16 cellular contexts compared by ENCODE assay signal in genomic region chr4:151629097-151629783, GRCh38.
DNase-seq lines count a peak whose midpoint lies in the region; ATAC-seq, FAIRE-seq and TF ChIP-seq lines count a peak whose summit lies in the region.
"Had no signal": no experiment of that assay in that cellular context is flagged by ENCODE, and none has a peak within 500 bp of the region (broad histone marks: within the 10 kb centered on the region; RNA-seq: fewer than 3 reads in every experiment).

No MANE protein-coding gene starts in this region.

- DNase-seq in EH (ENCODE audit: low read depth) (peak; percentile 15), LNCaP clone FGC (ENCODE audit: low read depth) (peak; percentile 17), bronchial epithelial cell (ENCODE audit: low read depth) (peak; percentile 60), left colon (no peak), gastrocnemius medialis (no peak), DMS 273 treated with DMSO at 0.1 percent for 48 hours (lab: John Stamatoyannopoulos, UW) (no peak)
- DNase-seq in activated T-cell treated with anti-CD3 and anti-CD28 coated beads, Interleukin-2, amount 50 U/mL, for 1 hour: no peak
- DNase-seq in activated CD4-positive, alpha-beta T cell treated with anti-CD3 and anti-CD28 coated beads, Interleukin-2, amount 50 U/mL, for 4 hours: no peak
- DNase-seq: 8988T; C1 segment of cervical spinal cord; CD4-positive, CD25-positive, alpha-beta regulatory T cell; CD8-positive, alpha-beta memory T cell; COR-L47; GF-D8; GOT3; H7 had no signal

- H3K4me1 ChIP-seq in gastrocnemius medialis: peaks cover 12 to 23% of the 10 kb centered on the region in 2 donors

- FAIRE-seq in bronchial epithelial cell (lab: Jason Lieb, UNC): peak; percentile 94

- H3K4me3 ChIP-seq in LNCaP clone FGC (ENCODE audit: low read depth, low read length) (no peak overlapping the region), bronchial epithelial cell (ENCODE audit: low read depth, low read length) (no peak overlapping the region), gastrocnemius medialis (no peak overlapping the region)

- ATAC-seq in left colon (peak; percentile 66), gastrocnemius medialis (no peak)

- in situ Hi-C loops in gastrocnemius medialis (cut with MboI; ENCODE audit: low sequenced_read_pairs in 4 of 4): no loop called here

- TF ChIP-seq CTCF in LNCaP clone FGC (IDR thresholded peaks at IDR 0.05; ENCODE audit: control insufficient read depth, extremely low read depth, insufficient read depth) (no peak), bronchial epithelial cell (IDR thresholded peaks at IDR 0.05; ENCODE audit: insufficient read depth, low read length, severe bottlenecking) (no peak), gastrocnemius medialis (IDR thresholded peaks at IDR 0.05 in 4 of 5, conservative IDR thresholded peaks at IDR 0.05 in 1 of 5) (no peak)

- H3K27me3 ChIP-seq in bronchial epithelial cell (ENCODE audit: control insufficient read depth, insufficient read depth, low read length) (no peaks in the 10 kb centered on the region), gastrocnemius medialis (no peaks in the 10 kb centered on the region)

- TF ChIP-seq POLR2A in gastrocnemius medialis (IDR thresholded peaks at IDR 0.05): no peak

- intact Hi-C loops in left colon (cut with DNase I, micrococcal nuclease) (no loop called here), gastrocnemius medialis (cut with DNase I; ENCODE audit: low total_unique reads) (no loop called here)

- H3K36me3 ChIP-seq in bronchial epithelial cell (ENCODE audit: control insufficient read depth, insufficient read depth, low read length) (peaks cover 4% of the 10 kb centered on the region), gastrocnemius medialis (no peaks in the 10 kb centered on the region)

- no peaks in the 10 kb centered on the region for H3K9me3 ChIP-seq in gastrocnemius medialis

- H3K27ac ChIP-seq in gastrocnemius medialis: no peak overlapping the region

Comparison
In these comparisons a context has a peak if more than half of its experiments do, and no peak if none do; other contexts are left out.
1. DNase-seq: peak in EH (single experiment), LNCaP clone FGC (single experiment) and bronchial epithelial cell (single experiment); none in left colon (0 of 2), gastrocnemius medialis (0 of 2), activated T-cell treated with anti-CD3 and anti-CD28 coated beads, Interleukin-2, amount 50 U/mL, for 1 hour (single experiment), DMS 273 treated with DMSO at 0.1 percent for 48 hours (single experiment) and activated CD4-positive, alpha-beta T cell treated with anti-CD3 and anti-CD28 coated beads, Interleukin-2, amount 50 U/mL, for 4 hours (0 of 2).